In genomic region chr9:105519711-105520369, GRCh38 we compare ENCODE assay signal across 8 cellular contexts. TPM values are rescaled to one million over a fixed set of nuclear protein-coding genes. Genes with fewer than 3 reads are reported as not detected.
DNase-seq lines count a peak whose midpoint lies in the region; ATAC-seq, FAIRE-seq and TF ChIP-seq lines count a peak whose summit lies in the region.
"Not testable (repeated sequence)": the region's sequence is repeated elsewhere in the genome, so short reads cannot be mapped to it uniquely, and the experiment has no call there.

No MANE protein-coding gene starts in this region.

- TF ChIP-seq CTCF in GM12864 (IDR thresholded peaks at IDR 0.05; ENCODE audit: low read depth, low read length, missing control alignments); HFF-Myc (IDR thresholded peaks at IDR 0.05; ENCODE audit: low read depth, low read length, missing control alignments); astrocyte of the cerebellum (IDR thresholded peaks at IDR 0.05; ENCODE audit: low read depth, low read length, missing control alignments); left ventricle myocardium inferior (IDR thresholded peaks at IDR 0.05; ENCODE audit: borderline replicate concordance); pancreas (IDR thresholded peaks at IDR 0.05); tibial artery (IDR thresholded peaks at IDR 0.05): not testable (repeated sequence)

- H3K9me3 ChIP-seq in MG63; left ventricle myocardium inferior (replicated peaks); pancreas; tibial artery: not testable (repeated sequence)

- peak overlapping the region; percentile 86 for H3K27ac ChIP-seq in left ventricle myocardium inferior (replicated peaks)
- peak overlapping the region in 3 of 4 donors; percentile 19 to 81 (median 73) for H3K27ac ChIP-seq in pancreas
- H3K27ac ChIP-seq in tibial artery, result peak overlapping the region; percentile 74

- 84 to 98% methylated on average over 35 to 43 of the region's 43 CpGs for WGBS in pancreas, 2 donors

- ATAC-seq in pancreas, result peak; percentile 50 to 94 (median 76)

- not testable (repeated sequence) for FAIRE-seq in pancreas (lab: Jason Lieb, UNC)

- H3K27me3 ChIP-seq in MG63; left ventricle myocardium inferior (ENCODE audit: low read depth); pancreas; tibial artery: not testable (repeated sequence)

- H3K36me3 ChIP-seq in MG63 (peaks cover 34% of the 10 kb centered on the region), left ventricle myocardium inferior (peaks cover 22% of the 10 kb centered on the region), tibial artery (peaks cover 6 to 19% (median 7%) of the 10 kb centered on the region in 3 donors)
- H3K36me3 ChIP-seq in pancreas, result not testable (repeated sequence)

- H3K4me3 ChIP-seq in GM12864 (ENCODE audit: low read depth, low read length) (peak overlapping the region; percentile 36; the same call in 1 of the 2 replicates), HFF-Myc (replicated peaks; ENCODE audit: low read depth, low read length) (peak overlapping the region; percentile 30), astrocyte of the cerebellum (ENCODE audit: low read depth, low read length) (peak overlapping the region; percentile 30), left ventricle myocardium inferior (peak overlapping the region; percentile 64), pancreas (peak overlapping the region in 2 of 4 donors; percentile 33 to 38), tibial artery (peak overlapping the region; percentile 52 to 54)
- not testable (repeated sequence) for H3K4me3 ChIP-seq in MG63

- DNase-seq in GM12864 (ENCODE audit: low read depth); HFF-Myc (ENCODE audit: extremely low read depth, low read depth); astrocyte of the cerebellum (ENCODE audit: low read depth); left ventricle myocardium inferior; tibial artery: not testable (repeated sequence)
- DNase-seq in MG63 (peak; percentile 13), pancreas (peak in 5 of 6 donors; percentile 7 to 71 (median 46))
- DNase-seq in activated CD4-positive, alpha-beta T cell treated with anti-CD3 and anti-CD28 coated beads for 24 hours (ENCODE audit: low read depth in 2 of 2), result peak; percentile 2 to 10

- H3K4me1 ChIP-seq in left ventricle myocardium inferior, pancreas, tibial artery: not testable (repeated sequence)

- in situ Hi-C loops in astrocyte of the cerebellum (cut with HindIII; ENCODE audit: low sequenced_read_pairs), result not testable (repeated sequence)

- intact Hi-C loops in left ventricle myocardium inferior (cut with micrococcal nuclease); pancreas (cut with DNase I); tibial artery (cut with DNase I; ENCODE audit: low total_unique reads): not testable (repeated sequence)

RNA-seq across cellular contexts. Expression of gene FKTN, which starts 38.1 kb away (rescaled TPM):
- total RNA-seq in MG63 (2014; rRNA removed; shearing (Covaris generic); ENCODE audit: low replicate concordance), result 8.1 and 13.2 TPM in 2 replicates
- 9.7 TPM for total RNA-seq in left ventricle myocardium inferior
- 10 to 100 TPM in 1 of 6 donors, 1 to 10 TPM in 5; 5.8 to 10.6 (median 7.7) TPM for total RNA-seq in pancreas
- polyA plus RNA-seq in pancreas, result 1 to 10 TPM; 3.7 to 8.6 TPM
